Comparison of ENCODE assay signal across 8 cellular contexts in genomic region chr13:96650301-96650886, GRCh38.
DNase-seq lines count a peak whose midpoint lies in the region; ATAC-seq lines count a peak whose summit lies in the region.

No MANE protein-coding gene starts in this region.

- peaks cover 13% of the 10 kb centered on the region for H3K9me3 Mint-ChIP-seq in natural killer cell treated with Interleukin-12 subunit alpha and Interleukin-12 subunit beta and Interleukin-15 and Interleukin-18, amount 100 ng/mL, for 72 hours
- H3K9me3 Mint-ChIP-seq in activated T-helper 1 cell treated with anti-CD3 and anti-CD28 coated beads, Interleukin-12 subunit alpha, Interleukin-12 subunit beta, Interleukin-2, Interleukin-4 antibody, amounts not matched to agents 30 ng/mL and 10 ng/mL and 1 ng/mL, durations not matched to agents 14 hours and 24 hours and 36 hours, result peaks cover 7% of the 10 kb centered on the region

- peak in 1 of 2 experiments; percentile 76 for DNase-seq in SJSA1 (ENCODE audit: low read depth in 1 of 2, low spot score in 2 of 2)
- DNase-seq in NCI-H510A (lab: John Stamatoyannopoulos, UW), result no peak
- DNase-seq in natural killer cell treated with Interleukin-12 subunit alpha and Interleukin-12 subunit beta and Interleukin-15 and Interleukin-18, amount 100 ng/mL, for 72 hours (ENCODE audit: low spot score), result no peak
- DNase-seq in activated T-helper 1 cell treated with anti-CD3 and anti-CD28 coated beads, Interleukin-12 subunit alpha, Interleukin-12 subunit beta, Interleukin-2, Interleukin-4 antibody, amounts not matched to agents 30 ng/mL and 10 ng/mL and 1 ng/mL, durations not matched to agents 14 hours and 24 hours and 36 hours (ENCODE audit: low spot score), result no peak
- no peak for DNase-seq in NOMO-1 (lab: John Stamatoyannopoulos, UW; ENCODE audit: unreplicated experiment in 2 of 2)

- no peaks in the 10 kb centered on the region for H3K27me3 Mint-ChIP-seq in natural killer cell treated with Interleukin-12 subunit alpha and Interleukin-12 subunit beta and Interleukin-15 and Interleukin-18, amount 100 ng/mL, for 72 hours
- H3K27me3 Mint-ChIP-seq in activated T-helper 1 cell treated with anti-CD3 and anti-CD28 coated beads, Interleukin-12 subunit alpha, Interleukin-12 subunit beta, Interleukin-2, Interleukin-4 antibody, amounts not matched to agents 30 ng/mL and 10 ng/mL and 1 ng/mL, durations not matched to agents 14 hours and 24 hours and 36 hours (ENCODE audit: insufficient read depth), result no peaks in the 10 kb centered on the region

- H3K27ac Mint-ChIP-seq in natural killer cell treated with Interleukin-12 subunit alpha and Interleukin-12 subunit beta and Interleukin-15 and Interleukin-18, amount 100 ng/mL, for 72 hours, result no peak overlapping the region
- no peak overlapping the region for H3K27ac Mint-ChIP-seq in activated T-helper 1 cell treated with anti-CD3 and anti-CD28 coated beads, Interleukin-12 subunit alpha, Interleukin-12 subunit beta, Interleukin-2, Interleukin-4 antibody, amounts not matched to agents 30 ng/mL and 10 ng/mL and 1 ng/mL, durations not matched to agents 14 hours and 24 hours and 36 hours

- H3K36me3 ChIP-seq in SJSA1, result no peaks in the 10 kb centered on the region
- no peaks in the 10 kb centered on the region for H3K36me3 ChIP-seq in mesodermal cell (ENCODE audit: control insufficient read depth, insufficient read depth, low read length)

- H3K4me1 Mint-ChIP-seq in natural killer cell treated with Interleukin-12 subunit alpha and Interleukin-12 subunit beta and Interleukin-15 and Interleukin-18, amount 100 ng/mL, for 72 hours (ENCODE audit: low read depth in 2 of 2), result no peaks in the 10 kb centered on the region
- no peaks in the 10 kb centered on the region for H3K4me1 Mint-ChIP-seq in activated T-helper 1 cell treated with anti-CD3 and anti-CD28 coated beads, Interleukin-12 subunit alpha, Interleukin-12 subunit beta, Interleukin-2, Interleukin-4 antibody, amounts not matched to agents 30 ng/mL and 10 ng/mL and 1 ng/mL, durations not matched to agents 14 hours and 24 hours and 36 hours (ENCODE audit: low read depth)

- H3K4me3 ChIP-seq in SJSA1, result no peak overlapping the region
- no peak overlapping the region for H3K4me3 ChIP-seq in mesodermal cell (ENCODE audit: extremely low read depth, insufficient read depth, low read length, poor library complexity, severe bottlenecking)

- no peaks in the 10 kb centered on the region for H3K36me3 Mint-ChIP-seq in natural killer cell treated with Interleukin-12 subunit alpha and Interleukin-12 subunit beta and Interleukin-15 and Interleukin-18, amount 100 ng/mL, for 72 hours
- H3K36me3 Mint-ChIP-seq in activated T-helper 1 cell treated with anti-CD3 and anti-CD28 coated beads, Interleukin-12 subunit alpha, Interleukin-12 subunit beta, Interleukin-2, Interleukin-4 antibody, amounts not matched to agents 30 ng/mL and 10 ng/mL and 1 ng/mL, durations not matched to agents 14 hours and 24 hours and 36 hours (ENCODE audit: low read depth), result no peaks in the 10 kb centered on the region

- H3K4me3 Mint-ChIP-seq in natural killer cell treated with Interleukin-12 subunit alpha and Interleukin-12 subunit beta and Interleukin-15 and Interleukin-18, amount 100 ng/mL, for 72 hours, result no peak overlapping the region
- no peak overlapping the region for H3K4me3 Mint-ChIP-seq in activated T-helper 1 cell treated with anti-CD3 and anti-CD28 coated beads, Interleukin-12 subunit alpha, Interleukin-12 subunit beta, Interleukin-2, Interleukin-4 antibody, amounts not matched to agents 30 ng/mL and 10 ng/mL and 1 ng/mL, durations not matched to agents 14 hours and 24 hours and 36 hours

- no peaks in the 10 kb centered on the region for H3K27me3 ChIP-seq in SJSA1 (replicated peaks)

- ATAC-seq in GM18867 (IDR thresholded peaks at IDR 0.05; ENCODE audit: unreplicated experiment) (peak; percentile 94), HG02885 (IDR thresholded peaks at IDR 0.05; ENCODE audit: poor library complexity, unreplicated experiment) (peak; percentile 96)
- no peak for ATAC-seq in natural killer cell treated with Interleukin-12 subunit alpha and Interleukin-12 subunit beta and Interleukin-15 and Interleukin-18, amount 100 ng/mL, for 72 hours

- H3K4me1 ChIP-seq in SJSA1 (replicated peaks) (peaks cover 13% of the 10 kb centered on the region), mesodermal cell (ENCODE audit: control insufficient read depth, insufficient read depth, low read length, poor library complexity, severe bottlenecking) (peaks cover 7% of the 10 kb centered on the region)

- WGBS in mesodermal cell (ENCODE audit: insufficient coverage in 2 of 2), 2 experiments, result 83 to 100% methylated on average over 1 to 2 of the region's 3 CpGs

- no peaks in the 10 kb centered on the region; the same call in 1 of the 2 replicates for H3K9me3 ChIP-seq in SJSA1 (replicated peaks)
- no peaks in the 10 kb centered on the region for H3K9me3 ChIP-seq in mesodermal cell (ENCODE audit: control insufficient read depth, low read length)

- intact Hi-C loops in activated T-helper 1 cell treated with anti-CD3 and anti-CD28 coated beads, Interleukin-12 subunit alpha, Interleukin-12 subunit beta, Interleukin-2, Interleukin-4 antibody, amounts not matched to agents 30 ng/mL and 10 ng/mL and 1 ng/mL, durations not matched to agents 14 hours and 24 hours and 36 hours (cut with micrococcal nuclease), result no loop called here

- H3K27ac ChIP-seq in SJSA1 (peak overlapping the region; percentile 50; the same call in 1 of the 2 replicates), mesodermal cell (ENCODE audit: low read depth, low read length, severe bottlenecking) (peak overlapping the region; percentile 7)

Comparison
In these comparisons a context has a peak if more than half of its experiments do, and no peak if none do; other contexts are left out.
1. ATAC-seq: peak in GM18867 (single experiment) and HG02885 (single experiment); none in natural killer cell treated with Interleukin-12 subunit alpha and Interleukin-12 subunit beta and Interleukin-15 and Interleukin-18, amount 100 ng/mL, for 72 hours (0 of 2).